In the genomic region with DNA sequence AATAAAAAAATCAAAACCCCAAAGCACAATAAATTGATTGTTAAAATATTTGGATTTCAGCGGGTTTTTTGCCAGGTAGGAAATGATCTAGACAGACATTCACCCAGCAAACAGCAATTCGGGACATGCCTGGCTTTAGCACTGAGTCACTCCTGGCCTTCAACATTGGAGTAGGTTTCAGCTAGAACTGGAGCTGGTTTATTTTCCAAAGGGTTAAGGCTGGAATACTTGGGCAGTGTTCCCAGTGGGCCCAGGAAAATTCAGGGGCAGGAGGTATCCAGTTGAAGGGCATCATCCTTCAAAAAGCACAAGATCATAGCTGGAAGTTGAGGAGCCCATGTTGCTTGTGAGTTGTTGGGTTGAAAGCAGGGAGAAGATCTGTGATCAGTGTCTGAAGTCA, we compare ENCODE assay signal across 15 cellular contexts. TPM values are rescaled to one million over a fixed set of nuclear protein-coding genes. Genes with fewer than 3 reads are reported as not detected.
DNase-seq lines count a peak whose midpoint lies in the region; ATAC-seq, FAIRE-seq and TF ChIP-seq lines count a peak whose summit lies in the region.
"Had no signal": no experiment of that assay in that cellular context is flagged by ENCODE, and none has a peak within 500 bp of the region (broad histone marks: within the 10 kb centered on the region; RNA-seq: fewer than 3 reads in every experiment).

No MANE protein-coding gene starts in this region.

- in situ Hi-C loops in mammary epithelial cell (cut with MboI; ENCODE audit: low sequenced_read_pairs in 2 of 2): no loop called here

- peaks cover 10% of the 10 kb centered on the region for H3K36me3 ChIP-seq in mammary epithelial cell (ENCODE audit: insufficient read depth, low read length)

- no peak for FAIRE-seq in urothelium cell line (lab: Jason Lieb, UNC)
- FAIRE-seq: G401.6 had no signal

- intact Hi-C loops in mammary epithelial cell (cut with micrococcal nuclease): loop anchor here (2.0 kb wide), 2 partner anchors 44 to 66 kb away; partner anchors contain the start of gene RBBP7

- no TSS peak for BruUV-seq in mammary epithelial cell (replicated peaks; lab: Mats Ljungman, UMichigan)

- DNase-seq in HPDE6-E6E7 (ENCODE audit: extremely low spot score): peak; percentile 28
- DNase-seq in mammary epithelial cell: peak; percentile 82
- peak; percentile 75 for DNase-seq in iris pigment epithelial cell (ENCODE audit: low read depth)
- peak; percentile 3 for DNase-seq in urothelium cell line (ENCODE audit: low spot score)
- DNase-seq in GDM1 (lab: John Stamatoyannopoulos, UW): no peak
- no peak for DNase-seq in NCI-H226
- DNase-seq: activated CD4-positive, alpha-beta T cell treated with anti-CD3 and anti-CD28 coated beads, Interleukin-2, amount 10 ng/mL, durations not matched to agents 24 days and 14 days; activated T-cell treated with anti-CD3 and anti-CD28 coated beads, Interleukin-2, amount 50 U/mL, for 4 hours; amygdala; naive thymus-derived CD8-positive, alpha-beta T cell; NCI-H526 treated with DMSO at 0.1 percent for 48 hours; right cardiac atrium; T-helper 2 cell had no signal

- no peaks in the 10 kb centered on the region for H3K9me3 ChIP-seq in mammary epithelial cell (replicated peaks; ENCODE audit: insufficient read depth, low read length)

- H3K4me1 ChIP-seq in mammary epithelial cell (ENCODE audit: insufficient read depth, low read length): peaks cover 42% of the 10 kb centered on the region

- H3K27me3 ChIP-seq in mammary epithelial cell (ENCODE audit: insufficient read depth, low read length): no peaks in the 10 kb centered on the region

- dilution Hi-C loops in mammary epithelial cell (cut with HindIII; ENCODE audit: low sequenced_read_pairs): no loop called here

- peak overlapping the region; percentile 37 for H3K4me2 ChIP-seq in mammary epithelial cell (ENCODE audit: insufficient read depth, low read depth, low read length)

- H4K20me1 ChIP-seq in mammary epithelial cell (ENCODE audit: insufficient read depth, low read length): no peaks in the 10 kb centered on the region

- H3K79me2 ChIP-seq in mammary epithelial cell (ENCODE audit: insufficient read depth, low read length): peaks cover 8% of the 10 kb centered on the region

- H3K4me3 ChIP-seq in mammary epithelial cell (replicated peaks in 1 of 3; ENCODE audit: insufficient read depth in 1 of 3, low read depth in 2 of 3, low read length in 3 of 3): no peak overlapping the region

- no peak overlapping the region for H2AFZ ChIP-seq in mammary epithelial cell (ENCODE audit: low read depth, low read length)

- 21% methylated on average over 2 of the region's 2 CpGs for WGBS in mammary epithelial cell (ENCODE audit: low coverage, missing lambda C conversion rate)

- CTCF ChIA-PET in mammary epithelial cell (lab: Charles Lee; ENCODE audit: low non-redundant PET): interaction anchor here (0.6 to 2.0 kb wide), 3 partner anchors 176 to 219 kb away, joined by 4 to 9 read pairs (median 6); no protein-coding TSS in a partner anchor

- H3K9ac ChIP-seq in mammary epithelial cell (ENCODE audit: insufficient read depth, low read length): peak overlapping the region; percentile 59

- TF ChIP-seq CTCF in mammary epithelial cell (conservative IDR thresholded peaks at IDR 0.05 in 1 of 2, IDR thresholded peaks at IDR 0.05 in 1 of 2; ENCODE audit: extremely low read depth in 1 of 2, insufficient read depth in 1 of 2, low read depth in 1 of 2, low read length in 2 of 2): no peak

- no peak for ATAC-seq in HG03439 (IDR thresholded peaks at IDR 0.05; ENCODE audit: unreplicated experiment)
- ATAC-seq: naive thymus-derived CD8-positive, alpha-beta T cell had no signal

- H3K27ac ChIP-seq in mammary epithelial cell (ENCODE audit: insufficient read depth, low read depth, low read length): peak overlapping the region; percentile 85

RNA-seq across cellular contexts. Expression of gene TXLNG, which starts 41.0 kb away (rescaled TPM):
- total RNA-seq in mammary epithelial cell: 10 to 100 TPM; 13.2 to 28.3 TPM
- polyA plus RNA-seq in mammary epithelial cell: 17.2 TPM
- polyA minus RNA-seq in mammary epithelial cell: 17.7 TPM

RNA-seq across cellular contexts. Expression of gene RBBP7, which starts 42.9 kb away (rescaled TPM):
- total RNA-seq in mammary epithelial cell: 100 to 1,000 TPM in 1 of 2 donors, 10 to 100 TPM in 1; 95.9 to 170 TPM
- polyA plus RNA-seq in mammary epithelial cell: 147 TPM
- polyA minus RNA-seq in mammary epithelial cell: 119 TPM

Comparison
In these comparisons a context has a peak if more than half of its experiments do, and no peak if none do; other contexts are left out.
1. DNase-seq: peak in HPDE6-E6E7 (single experiment), mammary epithelial cell (single experiment), iris pigment epithelial cell (single experiment) and urothelium cell line (single experiment); none in GDM1 (single experiment) and NCI-H226 (single experiment).